Comparison of ENCODE assay signal across 1 cellular context in the genomic region with DNA sequence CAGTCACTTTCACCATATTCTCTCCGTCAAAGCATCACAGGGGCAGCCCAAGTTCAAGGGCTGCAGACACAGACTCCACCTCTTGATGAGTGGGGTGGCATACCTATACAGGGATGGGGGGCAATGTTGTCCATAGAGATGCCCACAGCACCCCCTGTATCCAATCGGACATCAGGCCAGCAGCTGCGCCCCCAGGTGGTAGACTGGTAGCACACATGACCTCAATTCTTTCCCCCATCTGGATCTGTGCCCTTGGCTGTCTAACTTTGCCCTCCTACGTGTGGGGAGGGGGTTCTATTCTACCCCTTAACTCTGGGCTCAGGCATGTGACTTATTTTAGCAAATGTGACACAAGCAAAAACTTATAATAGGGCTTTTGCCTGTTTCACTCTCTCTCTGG.
TF ChIP-seq lines count a peak whose summit lies in the region.

No MANE protein-coding gene starts in this region.

TF ChIP-seq in K562, 482 proteins besides CTCF, POLR2A, EP300 and RAD21:
- TF ChIP-seq, protein P1, sequence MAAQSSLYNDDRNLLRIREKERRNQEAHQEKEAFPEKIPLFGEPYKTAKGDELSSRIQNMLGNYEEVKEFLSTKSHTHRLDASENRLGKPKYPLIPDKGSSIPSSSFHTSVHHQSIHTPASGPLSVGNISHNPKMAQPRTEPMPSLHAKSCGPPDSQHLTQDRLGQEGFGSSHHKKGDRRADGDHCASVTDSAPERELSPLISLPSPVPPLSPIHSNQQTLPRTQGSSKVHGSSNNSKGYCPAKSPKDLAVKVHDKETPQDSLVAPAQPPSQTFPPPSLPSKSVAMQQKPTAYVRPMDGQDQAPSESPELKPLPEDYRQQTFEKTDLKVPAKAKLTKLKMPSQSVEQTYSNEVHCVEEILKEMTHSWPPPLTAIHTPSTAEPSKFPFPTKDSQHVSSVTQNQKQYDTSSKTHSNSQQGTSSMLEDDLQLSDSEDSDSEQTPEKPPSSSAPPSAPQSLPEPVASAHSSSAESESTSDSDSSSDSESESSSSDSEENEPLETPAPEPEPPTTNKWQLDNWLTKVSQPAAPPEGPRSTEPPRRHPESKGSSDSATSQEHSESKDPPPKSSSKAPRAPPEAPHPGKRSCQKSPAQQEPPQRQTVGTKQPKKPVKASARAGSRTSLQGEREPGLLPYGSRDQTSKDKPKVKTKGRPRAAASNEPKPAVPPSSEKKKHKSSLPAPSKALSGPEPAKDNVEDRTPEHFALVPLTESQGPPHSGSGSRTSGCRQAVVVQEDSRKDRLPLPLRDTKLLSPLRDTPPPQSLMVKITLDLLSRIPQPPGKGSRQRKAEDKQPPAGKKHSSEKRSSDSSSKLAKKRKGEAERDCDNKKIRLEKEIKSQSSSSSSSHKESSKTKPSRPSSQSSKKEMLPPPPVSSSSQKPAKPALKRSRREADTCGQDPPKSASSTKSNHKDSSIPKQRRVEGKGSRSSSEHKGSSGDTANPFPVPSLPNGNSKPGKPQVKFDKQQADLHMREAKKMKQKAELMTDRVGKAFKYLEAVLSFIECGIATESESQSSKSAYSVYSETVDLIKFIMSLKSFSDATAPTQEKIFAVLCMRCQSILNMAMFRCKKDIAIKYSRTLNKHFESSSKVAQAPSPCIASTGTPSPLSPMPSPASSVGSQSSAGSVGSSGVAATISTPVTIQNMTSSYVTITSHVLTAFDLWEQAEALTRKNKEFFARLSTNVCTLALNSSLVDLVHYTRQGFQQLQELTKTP (IDR thresholded peaks at IDR 0.05; ENCODE audit: low read depth in 1 of 2, partially characterized antibody in 2 of 2), result no peak
- no peak for TF ChIP-seq SRSF7 (optimal IDR thresholded peaks at IDR 0.05; ENCODE audit: low read depth, low read length)
- TF ChIP-seq, protein P2, sequence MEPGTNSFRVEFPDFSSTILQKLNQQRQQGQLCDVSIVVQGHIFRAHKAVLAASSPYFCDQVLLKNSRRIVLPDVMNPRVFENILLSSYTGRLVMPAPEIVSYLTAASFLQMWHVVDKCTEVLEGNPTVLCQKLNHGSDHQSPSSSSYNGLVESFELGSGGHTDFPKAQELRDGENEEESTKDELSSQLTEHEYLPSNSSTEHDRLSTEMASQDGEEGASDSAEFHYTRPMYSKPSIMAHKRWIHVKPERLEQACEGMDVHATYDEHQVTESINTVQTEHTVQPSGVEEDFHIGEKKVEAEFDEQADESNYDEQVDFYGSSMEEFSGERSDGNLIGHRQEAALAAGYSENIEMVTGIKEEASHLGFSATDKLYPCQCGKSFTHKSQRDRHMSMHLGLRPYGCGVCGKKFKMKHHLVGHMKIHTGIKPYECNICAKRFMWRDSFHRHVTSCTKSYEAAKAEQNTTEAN (CRISPR knock-in tag; IDR thresholded peaks at IDR 0.05), result no peak
- TF ChIP-seq STAT5B (CRISPR knock-in tag; IDR thresholded peaks at IDR 0.05), result no peak
- TF ChIP-seq FOXP1 (CRISPR knock-in tag; IDR thresholded peaks at IDR 0.05), result no peak
- no peak for TF ChIP-seq NCOA6 (IDR thresholded peaks at IDR 0.05)
- TF ChIP-seq POLR2AphosphoS5 (IDR thresholded peaks at IDR 0.05; ENCODE audit: control insufficient read depth, insufficient read depth, low read depth, low read length), result no peak
- TF ChIP-seq ZKSCAN1 (IDR thresholded peaks at IDR 0.05; ENCODE audit: low read depth, low read length), result no peak
- TF ChIP-seq TAF9B (IDR thresholded peaks at IDR 0.05; ENCODE audit: partially characterized antibody), result no peak
- TF ChIP-seq STAG1 (CRISPR knock-in tag; IDR thresholded peaks at IDR 0.05; ENCODE audit: borderline replicate concordance), result no peak
TF ChIP-seq in K562: peak in this region for 0.
